1 cellular context compared by ENCODE assay signal in genomic region chr3:171399842-171400241, GRCh38.
TF ChIP-seq lines count a peak whose summit lies in the region.

No MANE protein-coding gene starts in this region.

TF ChIP-seq in SK-N-SH treated with all-trans-retinoic acid at 6 μM for 48 hours, 23 proteins besides CTCF, POLR2A, EP300 and RAD21 (continued from another document):
- TF ChIP-seq, protein P1, sequence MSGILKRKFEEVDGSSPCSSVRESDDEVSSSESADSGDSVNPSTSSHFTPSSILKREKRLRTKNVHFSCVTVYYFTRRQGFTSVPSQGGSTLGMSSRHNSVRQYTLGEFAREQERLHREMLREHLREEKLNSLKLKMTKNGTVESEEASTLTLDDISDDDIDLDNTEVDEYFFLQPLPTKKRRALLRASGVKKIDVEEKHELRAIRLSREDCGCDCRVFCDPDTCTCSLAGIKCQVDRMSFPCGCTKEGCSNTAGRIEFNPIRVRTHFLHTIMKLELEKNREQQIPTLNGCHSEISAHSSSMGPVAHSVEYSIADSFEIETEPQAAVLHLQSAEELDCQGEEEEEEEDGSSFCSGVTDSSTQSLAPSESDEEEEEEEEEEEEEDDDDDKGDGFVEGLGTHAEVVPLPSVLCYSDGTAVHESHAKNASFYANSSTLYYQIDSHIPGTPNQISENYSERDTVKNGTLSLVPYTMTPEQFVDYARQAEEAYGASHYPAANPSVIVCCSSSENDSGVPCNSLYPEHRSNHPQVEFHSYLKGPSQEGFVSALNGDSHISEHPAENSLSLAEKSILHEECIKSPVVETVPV (CRISPR knock-in tag; IDR thresholded peaks at IDR 0.05) = no peak
- TF ChIP-seq SNAI2 (CRISPR knock-in tag; IDR thresholded peaks at IDR 0.05) (no peak), CSDC2 (CRISPR knock-in tag; IDR thresholded peaks at IDR 0.05) (no peak), BACH2 (CRISPR knock-in tag; IDR thresholded peaks at IDR 0.05; ENCODE audit: borderline replicate concordance) (no peak), PPARA (CRISPR knock-in tag; IDR thresholded peaks at IDR 0.05; ENCODE audit: borderline replicate concordance) (no peak), ESRRG (CRISPR knock-in tag; IDR thresholded peaks at IDR 0.05) (no peak)
